ENCODE assay signal across 8 cellular contexts in the genomic region with DNA sequence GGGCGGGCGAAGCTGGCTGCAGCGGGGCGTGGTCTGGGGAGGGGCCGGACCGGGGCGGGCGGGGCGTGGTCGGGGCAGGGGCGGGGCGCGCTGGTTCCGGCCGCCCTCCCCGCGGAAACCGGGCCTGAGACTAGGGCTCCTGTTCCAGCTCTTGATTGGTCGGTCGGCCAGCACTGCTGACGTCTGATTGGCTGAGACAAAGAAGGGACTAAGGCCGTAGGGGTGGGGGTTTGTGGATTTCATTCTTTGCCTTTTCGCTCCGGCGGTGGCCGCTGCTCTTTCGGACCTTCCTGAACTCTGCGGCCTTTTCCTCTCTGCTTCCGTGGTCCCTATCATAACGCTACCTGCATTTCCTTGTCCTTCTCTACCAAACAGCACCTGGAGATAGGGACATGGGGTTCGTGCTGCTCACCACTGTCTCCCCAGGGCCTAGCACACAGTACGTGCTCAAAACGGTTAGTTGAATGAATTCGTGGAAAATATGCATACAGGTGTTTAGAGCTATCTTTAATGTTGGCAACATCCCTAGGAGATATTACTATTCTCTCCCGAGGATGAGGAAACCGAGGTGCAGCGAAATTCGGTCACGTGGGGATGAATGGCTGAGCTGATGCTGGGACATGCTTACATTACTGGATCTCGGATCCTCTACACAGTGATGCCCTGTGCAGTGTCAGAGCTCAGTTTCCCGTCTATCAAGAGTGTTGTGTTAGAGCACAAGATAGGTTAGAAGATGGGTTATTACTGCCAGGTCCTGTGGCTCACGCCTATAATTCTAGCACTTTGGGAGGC.
DNase-seq lines count a peak whose midpoint lies in the region; ATAC-seq and TF ChIP-seq lines count a peak whose summit lies in the region.

No MANE protein-coding gene starts in this region.

- peaks cover 18% of the 10 kb centered on the region for H3K4me1 Mint-ChIP-seq in activated B cell treated with CpG ODN at 0.5 μM for 24 hours

- H3K36me3 Mint-ChIP-seq in activated B cell treated with CpG ODN at 0.5 μM for 24 hours (ENCODE audit: low read depth): no peaks in the 10 kb centered on the region

- H3K4me3 Mint-ChIP-seq in activated B cell treated with CpG ODN at 0.5 μM for 24 hours: peak overlapping the region; percentile 88

- DNase-seq in ACHN (peak; percentile 91), NCI-H2171 treated with DMSO at 0.1 percent for 48 hours (lab: John Stamatoyannopoulos, UW) (peak; percentile 94), activated B cell treated with CpG ODN at 0.5 μM for 24 hours (peak; percentile 73), iris pigment epithelial cell (ENCODE audit: low read depth) (peak; percentile 87), smooth muscle cell of the brain vasculature (ENCODE audit: low read depth, low spot score) (peak; percentile 41)
- peak; percentile 76 for DNase-seq in central memory CD4-positive, alpha-beta T cell

- intact Hi-C loops in activated B cell treated with CpG ODN at 0.5 μM for 24 hours (cut with micrococcal nuclease): loop anchor here (1.0 to 2.0 kb wide), 3 partner anchors 28 to 131 kb away; no protein-coding TSS in a partner anchor

- H3K9me3 Mint-ChIP-seq in activated B cell treated with CpG ODN at 0.5 μM for 24 hours: no peaks in the 10 kb centered on the region

- peaks cover 35% of the 10 kb centered on the region for H3K27me3 Mint-ChIP-seq in activated B cell treated with CpG ODN at 0.5 μM for 24 hours

- POLR2A ChIA-PET in activated B cell treated with CpG ODN at 0.5 μM for 24 hours (lab: Charles Lee): interaction anchor here (0.5 to 1.5 kb wide), 5 partner anchors 11 to 371 kb away, joined by 3 to 9 read pairs (median 5); a partner anchor contains a TSS

- CTCF ChIA-PET in activated B cell treated with CpG ODN at 0.5 μM for 24 hours (lab: Charles Lee): interaction anchor here (1.1 to 1.3 kb wide), 2 partner anchors 28 to 75 kb away, joined by 3 read pairs; no protein-coding TSS in a partner anchor

- in situ Hi-C loops in ACHN (cut with HindIII; ENCODE audit: low pct_ligation_motif_present, low pct_unique_long_range_greater_than_20kb, low sequenced_read_pairs): no loop called here

- no peak for TF ChIP-seq CTCF in activated B cell treated with CpG ODN at 0.5 μM for 24 hours (IDR thresholded peaks at IDR 0.05)

- H3K27ac Mint-ChIP-seq in activated B cell treated with CpG ODN at 0.5 μM for 24 hours: peak overlapping the region; percentile 42

- peak; percentile 95 for ATAC-seq in GM18867 (IDR thresholded peaks at IDR 0.05; ENCODE audit: unreplicated experiment)
- ATAC-seq in HG03095 (IDR thresholded peaks at IDR 0.05; ENCODE audit: unreplicated experiment): peak; percentile 95
- ATAC-seq in activated B cell treated with CpG ODN at 0.5 μM for 24 hours (ENCODE audit: low read depth): peak; percentile 97

Comparison
In these comparisons a context has a peak if more than half of its experiments do, and no peak if none do; other contexts are left out.
1. Peak in every context shown above with its lines: DNase-seq and ATAC-seq.
2. DNase-seq: peak in every context shown above with its lines; median percentile 94 in NCI-H2171 treated with DMSO at 0.1 percent for 48 hours; 91 in ACHN; 87 in iris pigment epithelial cell; 76 in central memory CD4-positive, alpha-beta T cell; 73 in activated B cell treated with CpG ODN at 0.5 μM for 24 hours; 41 in smooth muscle cell of the brain vasculature.